ENCODE assay signal across 9 cellular contexts in genomic region chr1:19437911-19438310, GRCh38. TPM values are rescaled to one million over a fixed set of nuclear protein-coding genes. Genes with fewer than 3 reads are reported as not detected.
DNase-seq lines count a peak whose midpoint lies in the region; ATAC-seq and TF ChIP-seq lines count a peak whose summit lies in the region.
"Had no signal": no experiment of that assay in that cellular context is flagged by ENCODE, and none has a peak within 500 bp of the region (broad histone marks: within the 10 kb centered on the region; RNA-seq: fewer than 3 reads in every experiment).

No MANE protein-coding gene starts in this region.

- H3K4me1 Mint-ChIP-seq in activated naive CD8-positive, alpha-beta T cell (ENCODE audit: low read depth) = peaks cover 95% of the 10 kb centered on the region
- H3K4me1 Mint-ChIP-seq in endodermal cell (peaks cover 8% of the 10 kb centered on the region), mesothelial cell of epicardium (peaks cover 71% of the 10 kb centered on the region)

- H3K36me3 Mint-ChIP-seq in activated naive CD8-positive, alpha-beta T cell = peaks cover 7% of the 10 kb centered on the region
- H3K36me3 Mint-ChIP-seq in endodermal cell (ENCODE audit: low read depth) (peaks cover 17% of the 10 kb centered on the region), mesothelial cell of epicardium (no peaks in the 10 kb centered on the region)

- H3K4me3 ChIP-seq in endodermal cell (ENCODE audit: low read length) = no peak overlapping the region

- 91 to 95% methylated on average over 13 to 17 of the region's 17 CpGs for WGBS in endodermal cell (ENCODE audit: insufficient coverage in 1 of 2, insufficient read length in 1 of 2), 2 experiments

- no peak overlapping the region for H3K9ac ChIP-seq in endodermal cell (ENCODE audit: extremely low read depth, low read length, poor library complexity, severe bottlenecking)

- peaks cover 34% of the 10 kb centered on the region for H3K36me3 ChIP-seq in endodermal cell (ENCODE audit: control insufficient read depth, insufficient read depth, low read length)

- no peak for ATAC-seq in HG03439 (IDR thresholded peaks at IDR 0.05; ENCODE audit: unreplicated experiment)
- ATAC-seq in GM21381 (IDR thresholded peaks at IDR 0.05; ENCODE audit: unreplicated experiment) = no peak

- H3K4me3 Mint-ChIP-seq in activated naive CD8-positive, alpha-beta T cell = peak overlapping the region; percentile 5
- no peak overlapping the region for H3K4me3 Mint-ChIP-seq in endodermal cell
- no peak overlapping the region for H3K4me3 Mint-ChIP-seq in mesothelial cell of epicardium

- no peaks in the 10 kb centered on the region for H3K27me3 Mint-ChIP-seq in activated naive CD8-positive, alpha-beta T cell
- no peaks in the 10 kb centered on the region for H3K27me3 Mint-ChIP-seq in endodermal cell (ENCODE audit: insufficient read depth)
- H3K27me3 Mint-ChIP-seq in mesothelial cell of epicardium (ENCODE audit: low read depth) = no peaks in the 10 kb centered on the region

- peak overlapping the region; percentile 87 for H3K27ac Mint-ChIP-seq in activated naive CD8-positive, alpha-beta T cell
- H3K27ac Mint-ChIP-seq in endodermal cell (peak overlapping the region; percentile 55), mesothelial cell of epicardium (peak overlapping the region; percentile 51)

- H3K9me3 ChIP-seq in endodermal cell (ENCODE audit: control insufficient read depth, low read length) = no peaks in the 10 kb centered on the region

- DNase-seq in endodermal cell (no peak), mesothelial cell of epicardium (ENCODE audit: low spot score in 2 of 2, unreplicated experiment in 2 of 2) (no peak), NCI-H2196 treated with DMSO at 0.1 percent for 48 hours (lab: John Stamatoyannopoulos, UW; ENCODE audit: unreplicated experiment) (no peak), NCI-H2081 (lab: John Stamatoyannopoulos, UW) (no peak)
- DNase-seq: HCEC 1CT had no signal

- H3K27ac ChIP-seq in endodermal cell (ENCODE audit: low read depth, low read length) (no peak overlapping the region), temporal lobe (ENCODE audit: low read depth, low read length) (peak overlapping the region; percentile 82)

- TF ChIP-seq CTCF in endodermal cell (conservative IDR thresholded peaks at IDR 0.05) (no peak), mesothelial cell of epicardium (IDR thresholded peaks at IDR 0.05; ENCODE audit: unreplicated experiment) (no peak)

- H3K4me1 ChIP-seq in endodermal cell (ENCODE audit: control insufficient read depth, insufficient read depth, low read length) = no peaks in the 10 kb centered on the region

- H3K27me3 ChIP-seq in endodermal cell (ENCODE audit: control insufficient read depth, insufficient read depth, low read length, poor library complexity, severe bottlenecking) = no peaks in the 10 kb centered on the region

- no peaks in the 10 kb centered on the region for H3K9me3 Mint-ChIP-seq in activated naive CD8-positive, alpha-beta T cell (ENCODE audit: low read depth)
- H3K9me3 Mint-ChIP-seq in endodermal cell (no peaks in the 10 kb centered on the region), mesothelial cell of epicardium (no peaks in the 10 kb centered on the region)

RNA-seq across cellular contexts. Expression of gene CAPZB, which starts 47.4 kb away (rescaled TPM):
- total RNA-seq in endodermal cell (100 to 1,000 TPM; 334 to 362 TPM), mesothelial cell of epicardium (192 to 209 TPM (median 204 TPM) in 3 replicates), temporal lobe (40.3 TPM)
- 254 TPM for polyA plus RNA-seq in endodermal cell (2013, experiment 1 of 2)
- 240 TPM for polyA plus RNA-seq in endodermal cell (2013, experiment 2 of 2)
